8 cellular contexts compared by ENCODE assay signal in the genomic region with DNA sequence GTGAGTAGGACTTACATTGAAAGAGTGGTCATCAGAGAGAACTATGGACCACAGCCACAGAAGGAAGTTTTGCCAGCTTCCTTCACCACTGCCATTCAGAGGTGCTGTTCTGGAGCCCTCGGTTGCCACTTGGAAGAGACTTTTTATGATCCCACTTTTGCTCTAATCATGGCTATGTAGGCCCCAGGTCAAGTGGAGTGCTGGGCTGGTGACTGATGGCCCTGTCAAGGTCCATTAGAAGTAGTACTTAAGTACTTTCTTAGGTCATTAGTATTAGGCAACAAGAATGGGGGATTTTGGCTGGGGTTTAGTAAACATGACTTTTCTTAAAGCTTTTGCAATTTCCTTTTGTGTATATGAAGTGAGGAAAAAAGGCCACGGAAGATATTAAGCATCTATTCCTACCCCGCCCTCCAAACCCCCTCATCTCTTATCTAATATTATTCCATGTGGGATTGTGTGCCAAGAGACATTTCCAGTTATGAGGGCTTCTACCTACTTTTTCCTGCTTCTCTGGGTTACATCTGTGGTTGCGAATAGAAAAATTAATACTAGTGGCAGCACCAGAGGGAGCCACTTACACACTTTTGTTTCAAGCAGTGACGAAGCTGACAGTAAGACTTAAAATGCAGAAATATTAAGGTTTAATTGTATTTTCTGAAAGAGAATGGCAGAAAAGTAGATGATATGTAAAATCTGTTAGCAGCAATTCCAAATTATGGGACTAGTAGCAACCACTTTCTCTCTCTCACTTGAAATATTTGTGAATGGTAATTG. TPM values are rescaled to one million over a fixed set of nuclear protein-coding genes. Genes with fewer than 3 reads are reported as not detected.
DNase-seq lines count a peak whose midpoint lies in the region; ATAC-seq and TF ChIP-seq lines count a peak whose summit lies in the region.

No MANE protein-coding gene starts in this region.

- no peak for ATAC-seq in stimulated activated naive B cell treated with anti-CD40 and anti-IgM and Interleukin-4, amounts not matched to agents 10 μg/mL and 1 μg/mL and 100 μg/mL, for 72 hours (replicated peaks)

- peak; percentile 8 for DNase-seq in AG09319 (ENCODE audit: extremely low read depth, low read depth)
- peak; percentile 20 for DNase-seq in HCEC 1CT
- peak; percentile 13 for DNase-seq in RWPE1 (ENCODE audit: low spot score)
- DNase-seq in fibroblast of villous mesenchyme (ENCODE audit: low read depth): peak; percentile 46
- DNase-seq in retinal pigment epithelial cell (ENCODE audit: low read depth): no peak
- no peak for DNase-seq in MV-4-11 (lab: John Stamatoyannopoulos, UW)
- DNase-seq in stimulated activated naive B cell treated with anti-CD40 and anti-IgM and Interleukin-4, amounts not matched to agents 10 μg/mL and 1 μg/mL and 100 μg/mL, for 72 hours: no peak
- DNase-seq in NOMO-1 (lab: John Stamatoyannopoulos, UW; ENCODE audit: unreplicated experiment in 2 of 2): no peak

- no peak overlapping the region for H3K4me3 Mint-ChIP-seq in stimulated activated naive B cell treated with anti-CD40 and anti-IgM and Interleukin-4, amounts not matched to agents 10 μg/mL and 1 μg/mL and 100 μg/mL, for 72 hours

- H3K36me3 Mint-ChIP-seq in stimulated activated naive B cell treated with anti-CD40 and anti-IgM and Interleukin-4, amounts not matched to agents 10 μg/mL and 1 μg/mL and 100 μg/mL, for 72 hours: no peaks in the 10 kb centered on the region

- H3K4me1 Mint-ChIP-seq in stimulated activated naive B cell treated with anti-CD40 and anti-IgM and Interleukin-4, amounts not matched to agents 10 μg/mL and 1 μg/mL and 100 μg/mL, for 72 hours: no peaks in the 10 kb centered on the region

- no peak overlapping the region for H3K27ac Mint-ChIP-seq in stimulated activated naive B cell treated with anti-CD40 and anti-IgM and Interleukin-4, amounts not matched to agents 10 μg/mL and 1 μg/mL and 100 μg/mL, for 72 hours

- no peaks in the 10 kb centered on the region for H3K9me3 Mint-ChIP-seq in stimulated activated naive B cell treated with anti-CD40 and anti-IgM and Interleukin-4, amounts not matched to agents 10 μg/mL and 1 μg/mL and 100 μg/mL, for 72 hours

- H3K27ac ChIP-seq in RWPE1: no peak overlapping the region

- H3K4me3 ChIP-seq in fibroblast of villous mesenchyme (ENCODE audit: low read depth, low read length): no peak overlapping the region
- no peak overlapping the region for H3K4me3 ChIP-seq in retinal pigment epithelial cell (ENCODE audit: low read length)

- no peaks in the 10 kb centered on the region for H3K27me3 Mint-ChIP-seq in stimulated activated naive B cell treated with anti-CD40 and anti-IgM and Interleukin-4, amounts not matched to agents 10 μg/mL and 1 μg/mL and 100 μg/mL, for 72 hours

- POLR2A ChIA-PET in RWPE1 (lab: Yijun Ruan, JAX; ENCODE audit: low non-redundant PET): no interaction called here

- TF ChIP-seq CTCF in AG09319 (IDR thresholded peaks at IDR 0.05; ENCODE audit: low read depth, low read length): peak; percentile 59
- 0 out of 2 replicates have a peak, but pooled peaks have one; percentile 13 for TF ChIP-seq CTCF in RWPE1 (conservative IDR thresholded peaks at IDR 0.05; ENCODE audit: low read depth)
- peak; percentile 41 for TF ChIP-seq CTCF in fibroblast of villous mesenchyme (IDR thresholded peaks at IDR 0.05; ENCODE audit: insufficient read depth, low read depth, low read length)
- peak; percentile 66 for TF ChIP-seq CTCF in retinal pigment epithelial cell (conservative IDR thresholded peaks at IDR 0.05; ENCODE audit: low read depth, low read length)

- CTCF ChIA-PET in RWPE1 (lab: Yijun Ruan, JAX): interaction anchor here (0.6 to 1.3 kb wide), 6 partner anchors 68 to 578 kb away, joined by 3 to 7 read pairs (median 4); no protein-coding TSS in a partner anchor

RNA-seq across cellular contexts. Expression of a gene that starts 13.9 kb away (rescaled TPM):
- total RNA-seq in fibroblast of villous mesenchyme: 8.4 and 18.1 TPM in 2 replicates

Comparison
In these comparisons a context has a peak if more than half of its experiments do, and no peak if none do; other contexts are left out.
1. DNase-seq: peak in AG09319 (single experiment), HCEC 1CT (single experiment), RWPE1 (single experiment) and fibroblast of villous mesenchyme (single experiment); none in retinal pigment epithelial cell (single experiment), MV-4-11 (single experiment), stimulated activated naive B cell treated with anti-CD40 and anti-IgM and Interleukin-4, amounts not matched to agents 10 μg/mL and 1 μg/mL and 100 μg/mL, for 72 hours (single experiment) and NOMO-1 (0 of 2).
2. CTCF ChIP-seq: peak in every context shown above with its lines; median percentile 66 in retinal pigment epithelial cell; 59 in AG09319; 41 in fibroblast of villous mesenchyme; 13 in RWPE1.